ENCODE assay signal across 1 cellular context in the genomic region with DNA sequence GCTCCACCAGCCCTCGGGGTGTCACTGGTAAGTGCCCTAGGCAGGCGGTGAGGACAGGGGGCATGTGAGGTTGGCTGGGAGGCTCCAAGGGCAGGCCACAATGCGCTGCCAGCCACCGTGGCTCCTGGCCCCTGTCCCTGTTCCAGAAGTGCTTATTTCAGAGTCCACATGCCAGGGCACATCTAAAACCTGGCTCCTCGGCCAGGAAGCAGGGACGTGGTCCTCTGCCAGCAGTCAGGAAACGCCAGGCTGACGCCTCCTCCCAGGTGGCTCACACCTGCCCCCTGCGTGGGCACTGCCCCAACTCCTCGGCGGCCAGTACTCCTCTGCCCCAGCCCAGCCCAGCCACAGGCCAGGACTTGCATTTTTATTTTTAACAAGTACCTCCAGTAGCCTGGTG.
TF ChIP-seq lines count a peak whose summit lies in the region.

No MANE protein-coding gene starts in this region.

TF ChIP-seq in GM12878, 131 proteins besides CTCF, POLR2A, EP300 and RAD21 (continued from another document):
- TF ChIP-seq, protein P1, sequence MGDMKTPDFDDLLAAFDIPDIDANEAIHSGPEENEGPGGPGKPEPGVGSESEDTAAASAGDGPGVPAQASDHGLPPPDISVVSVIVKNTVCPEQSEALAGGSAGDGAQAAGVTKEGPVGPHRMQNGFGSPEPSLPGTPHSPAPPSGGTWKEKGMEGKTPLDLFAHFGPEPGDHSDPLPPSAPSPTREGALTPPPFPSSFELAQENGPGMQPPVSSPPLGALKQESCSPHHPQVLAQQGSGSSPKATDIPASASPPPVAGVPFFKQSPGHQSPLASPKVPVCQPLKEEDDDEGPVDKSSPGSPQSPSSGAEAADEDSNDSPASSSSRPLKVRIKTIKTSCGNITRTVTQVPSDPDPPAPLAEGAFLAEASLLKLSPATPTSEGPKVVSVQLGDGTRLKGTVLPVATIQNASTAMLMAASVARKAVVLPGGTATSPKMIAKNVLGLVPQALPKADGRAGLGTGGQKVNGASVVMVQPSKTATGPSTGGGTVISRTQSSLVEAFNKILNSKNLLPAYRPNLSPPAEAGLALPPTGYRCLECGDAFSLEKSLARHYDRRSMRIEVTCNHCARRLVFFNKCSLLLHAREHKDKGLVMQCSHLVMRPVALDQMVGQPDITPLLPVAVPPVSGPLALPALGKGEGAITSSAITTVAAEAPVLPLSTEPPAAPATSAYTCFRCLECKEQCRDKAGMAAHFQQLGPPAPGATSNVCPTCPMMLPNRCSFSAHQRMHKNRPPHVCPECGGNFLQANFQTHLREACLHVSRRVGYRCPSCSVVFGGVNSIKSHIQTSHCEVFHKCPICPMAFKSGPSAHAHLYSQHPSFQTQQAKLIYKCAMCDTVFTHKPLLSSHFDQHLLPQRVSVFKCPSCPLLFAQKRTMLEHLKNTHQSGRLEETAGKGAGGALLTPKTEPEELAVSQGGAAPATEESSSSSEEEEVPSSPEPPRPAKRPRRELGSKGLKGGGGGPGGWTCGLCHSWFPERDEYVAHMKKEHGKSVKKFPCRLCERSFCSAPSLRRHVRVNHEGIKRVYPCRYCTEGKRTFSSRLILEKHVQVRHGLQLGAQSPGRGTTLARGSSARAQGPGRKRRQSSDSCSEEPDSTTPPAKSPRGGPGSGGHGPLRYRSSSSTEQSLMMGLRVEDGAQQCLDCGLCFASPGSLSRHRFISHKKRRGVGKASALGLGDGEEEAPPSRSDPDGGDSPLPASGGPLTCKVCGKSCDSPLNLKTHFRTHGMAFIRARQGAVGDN (IDR thresholded peaks at IDR 0.05): no peak
- TF ChIP-seq CEBPB (IDR thresholded peaks at IDR 0.05; ENCODE audit: borderline replicate concordance in 1 of 2, low read depth in 2 of 2, low read length in 2 of 2) (no peak), NR2F1 (conservative IDR thresholded peaks at IDR 0.05) (no peak), SP1 (IDR thresholded peaks at IDR 0.05; ENCODE audit: low read depth, low read length) (no peak), FOXK2 (IDR thresholded peaks at IDR 0.05) (no peak)
- TF ChIP-seq, protein P2, sequence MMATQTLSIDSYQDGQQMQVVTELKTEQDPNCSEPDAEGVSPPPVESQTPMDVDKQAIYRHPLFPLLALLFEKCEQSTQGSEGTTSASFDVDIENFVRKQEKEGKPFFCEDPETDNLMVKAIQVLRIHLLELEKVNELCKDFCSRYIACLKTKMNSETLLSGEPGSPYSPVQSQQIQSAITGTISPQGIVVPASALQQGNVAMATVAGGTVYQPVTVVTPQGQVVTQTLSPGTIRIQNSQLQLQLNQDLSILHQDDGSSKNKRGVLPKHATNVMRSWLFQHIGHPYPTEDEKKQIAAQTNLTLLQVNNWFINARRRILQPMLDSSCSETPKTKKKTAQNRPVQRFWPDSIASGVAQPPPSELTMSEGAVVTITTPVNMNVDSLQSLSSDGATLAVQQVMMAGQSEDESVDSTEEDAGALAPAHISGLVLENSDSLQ (IDR thresholded peaks at IDR 0.05): no peak
- TF ChIP-seq, protein P3, sequence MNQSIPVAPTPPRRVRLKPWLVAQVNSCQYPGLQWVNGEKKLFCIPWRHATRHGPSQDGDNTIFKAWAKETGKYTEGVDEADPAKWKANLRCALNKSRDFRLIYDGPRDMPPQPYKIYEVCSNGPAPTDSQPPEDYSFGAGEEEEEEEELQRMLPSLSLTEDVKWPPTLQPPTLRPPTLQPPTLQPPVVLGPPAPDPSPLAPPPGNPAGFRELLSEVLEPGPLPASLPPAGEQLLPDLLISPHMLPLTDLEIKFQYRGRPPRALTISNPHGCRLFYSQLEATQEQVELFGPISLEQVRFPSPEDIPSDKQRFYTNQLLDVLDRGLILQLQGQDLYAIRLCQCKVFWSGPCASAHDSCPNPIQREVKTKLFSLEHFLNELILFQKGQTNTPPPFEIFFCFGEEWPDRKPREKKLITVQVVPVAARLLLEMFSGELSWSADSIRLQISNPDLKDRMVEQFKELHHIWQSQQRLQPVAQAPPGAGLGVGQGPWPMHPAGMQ (IDR thresholded peaks at IDR 0.05; ENCODE audit: borderline replicate concordance): no peak
